ENCODE assay signal across 8 cellular contexts in genomic region chr14:63727231-63727735, GRCh38. TPM values are rescaled to one million over a fixed set of nuclear protein-coding genes. Genes with fewer than 3 reads are reported as not detected.
DNase-seq lines count a peak whose midpoint lies in the region; ATAC-seq and TF ChIP-seq lines count a peak whose summit lies in the region.

No MANE protein-coding gene starts in this region.

- H3K4me3 ChIP-seq in HUES6 (ENCODE audit: low read depth, low read length) = peak overlapping the region; percentile 88
- H3K4me3 ChIP-seq in esophagus squamous epithelium = peak overlapping the region; percentile 94 to 99 (median 96)
- H3K4me3 ChIP-seq in mucosa of stomach (ENCODE audit: low read length) = peak overlapping the region; percentile 41
- H3K4me3 ChIP-seq in tibial artery = peak overlapping the region; percentile 77 to 94

- H3K4me1 ChIP-seq in HUES6 (ENCODE audit: control insufficient read depth, insufficient read depth, low read length) = peaks cover 3% of the 10 kb centered on the region; the same call in 1 of the 2 replicates
- peaks cover 0 to 38% (median 21%) of the 10 kb centered on the region in 3 donors for H3K4me1 ChIP-seq in esophagus squamous epithelium
- no peaks in the 10 kb centered on the region for H3K4me1 ChIP-seq in mucosa of stomach (ENCODE audit: control insufficient read depth, insufficient read depth, low read length)
- peaks cover 0 to 22% (median 15%) of the 10 kb centered on the region in 4 donors for H3K4me1 ChIP-seq in tibial artery

- 0 to 3% methylated on average over 5 to 10 of the region's 45 CpGs for WGBS in esophagus squamous epithelium, 2 donors

- H3K36me3 ChIP-seq in HUES6 (ENCODE audit: control insufficient read depth, insufficient read depth, low read length) (no peaks in the 10 kb centered on the region), esophagus squamous epithelium (no peaks in the 10 kb centered on the region), mucosa of stomach (ENCODE audit: control insufficient read depth, insufficient read depth, low read length) (no peaks in the 10 kb centered on the region), tibial artery (no peaks in the 10 kb centered on the region)

- intact Hi-C loops in esophagus squamous epithelium (cut with DNase I) (no loop called here), tibial artery (cut with DNase I; ENCODE audit: low total_unique reads) (no loop called here)

- no peak overlapping the region for H3K27ac ChIP-seq in HUES6 (ENCODE audit: low read depth, low read length)
- peak overlapping the region; percentile 88 to 94 (median 90) for H3K27ac ChIP-seq in esophagus squamous epithelium
- H3K27ac ChIP-seq in tibial artery = peak overlapping the region; percentile 81 to 86

- peak; percentile 18 to 58 for DNase-seq in NCI-H2081 (lab: John Stamatoyannopoulos, UW)
- DNase-seq in NCI-H2081 treated with DMSO at 0.1 percent for 48 hours (lab: John Stamatoyannopoulos, UW) = no peak
- peak; percentile 25 for DNase-seq in activated CD4-positive, alpha-beta T cell treated with anti-CD3 and anti-CD28 coated beads for 48 hours
- DNase-seq in esophagus squamous epithelium (lab: John Stamatoyannopoulos, UW) = no peak
- DNase-seq in tibial artery = peak; percentile 36 to 71

- H3K27me3 ChIP-seq in HUES6 (ENCODE audit: control insufficient read depth, insufficient read depth, low read length) (peaks cover 15% of the 10 kb centered on the region), esophagus squamous epithelium (no peaks in the 10 kb centered on the region), mucosa of stomach (ENCODE audit: control insufficient read depth, insufficient read depth, low read length) (no peaks in the 10 kb centered on the region), tibial artery (no peaks in the 10 kb centered on the region)

- H3K9ac ChIP-seq in HUES6 (ENCODE audit: low read length) = peak overlapping the region; percentile 86
- peak overlapping the region; percentile 65 for H3K9ac ChIP-seq in mucosa of stomach (ENCODE audit: low read length)

- TF ChIP-seq CTCF in esophagus squamous epithelium (IDR thresholded peaks at IDR 0.05) (peak in 1 of 6 experiments; percentile 6), tibial artery (IDR thresholded peaks at IDR 0.05) (no peak)

- TF ChIP-seq POLR2A in esophagus squamous epithelium (IDR thresholded peaks at IDR 0.05) = no peak

- ATAC-seq in GM21619 (IDR thresholded peaks at IDR 0.05; ENCODE audit: unreplicated experiment) = peak; percentile 32

- no peaks in the 10 kb centered on the region for H3K9me3 ChIP-seq in HUES6 (ENCODE audit: control insufficient read depth, insufficient read depth, low read depth, low read length)
- no peaks in the 10 kb centered on the region for H3K9me3 ChIP-seq in esophagus squamous epithelium
- H3K9me3 ChIP-seq in mucosa of stomach (ENCODE audit: control insufficient read depth, low read length) = no peaks in the 10 kb centered on the region
- no peaks in the 10 kb centered on the region for H3K9me3 ChIP-seq in tibial artery

RNA-seq across cellular contexts. Expression of gene SGPP1, which starts 0.6 kb away (rescaled TPM):
- 10 to 100 TPM in 3 of 4 donors, 1 to 10 TPM in 1; 5.8 to 15.7 (median 14.6) TPM for total RNA-seq in esophagus squamous epithelium

Comparison
In these comparisons a context has a peak if more than half of its experiments do, and no peak if none do; other contexts are left out.
1. DNase-seq: peak in NCI-H2081 (2 of 2), activated CD4-positive, alpha-beta T cell treated with anti-CD3 and anti-CD28 coated beads for 48 hours (single experiment) and tibial artery (2 of 2); none in NCI-H2081 treated with DMSO at 0.1 percent for 48 hours (single experiment) and esophagus squamous epithelium (single experiment).
2. H3K4me3 ChIP-seq: peak in every context shown above with its lines; median percentile 96 in esophagus squamous epithelium; 88 in HUES6; 86 in tibial artery; 41 in mucosa of stomach.